ENCODE assay signal across 8 cellular contexts in the genomic region with DNA sequence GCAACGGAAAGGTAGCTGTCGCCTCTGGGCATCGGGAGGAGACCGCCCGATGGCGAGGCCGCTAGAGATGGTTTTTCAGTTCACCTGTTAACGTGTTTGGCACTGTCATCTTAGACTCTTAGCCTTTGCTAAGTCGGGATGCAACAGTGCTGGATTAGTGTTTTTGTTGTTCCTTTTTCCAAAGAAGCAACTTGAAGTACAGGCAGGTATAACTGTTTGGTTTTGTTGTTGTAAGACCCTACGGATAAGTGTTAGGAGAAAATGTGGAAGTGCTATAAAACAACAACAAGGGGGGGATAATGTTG. TPM values are rescaled to one million over a fixed set of nuclear protein-coding genes. Genes with fewer than 3 reads are reported as not detected.
A peak's percentile ranks its signal among the peaks of the same experiment; 100 is the strongest.
DNase-seq lines count a peak whose midpoint lies in the region; ATAC-seq and TF ChIP-seq lines count a peak whose summit lies in the region.

No MANE protein-coding gene starts in this region.

- no peaks in the 10 kb centered on the region for H3K9me3 Mint-ChIP-seq in T-helper 2 cell treated with Interferon-gamma antibody and Interleukin-4, amounts not matched to agents 5 μg/mL and 100 μg/mL, for 36 hours

- peak; percentile 14 for ATAC-seq in GM18867 (IDR thresholded peaks at IDR 0.05; ENCODE audit: unreplicated experiment)
- ATAC-seq in HG03060 (IDR thresholded peaks at IDR 0.05; ENCODE audit: low read depth, unreplicated experiment) = peak; percentile 2
- peak; percentile 25 to 52 (median 36) for ATAC-seq in psoas muscle

- no peaks in the 10 kb centered on the region for H3K27me3 Mint-ChIP-seq in T-helper 2 cell treated with Interferon-gamma antibody and Interleukin-4, amounts not matched to agents 5 μg/mL and 100 μg/mL, for 36 hours (ENCODE audit: low read depth)

- peak overlapping the region; percentile 88 for H3K27ac ChIP-seq in psoas muscle

- H3K27ac Mint-ChIP-seq in T-helper 2 cell treated with Interferon-gamma antibody and Interleukin-4, amounts not matched to agents 5 μg/mL and 100 μg/mL, for 36 hours = peak overlapping the region; percentile 99

- TF ChIP-seq CTCF in AG10803 (conservative IDR thresholded peaks at IDR 0.05; ENCODE audit: low read length) (no peak), fibroblast of villous mesenchyme (IDR thresholded peaks at IDR 0.05; ENCODE audit: insufficient read depth, low read depth, low read length) (no peak), psoas muscle (IDR thresholded peaks at IDR 0.05) (no peak)

- H3K36me3 Mint-ChIP-seq in T-helper 2 cell treated with Interferon-gamma antibody and Interleukin-4, amounts not matched to agents 5 μg/mL and 100 μg/mL, for 36 hours (ENCODE audit: low read depth) = peaks cover 28% of the 10 kb centered on the region

- H3K9me3 ChIP-seq in psoas muscle = no peaks in the 10 kb centered on the region

- H3K4me1 Mint-ChIP-seq in T-helper 2 cell treated with Interferon-gamma antibody and Interleukin-4, amounts not matched to agents 5 μg/mL and 100 μg/mL, for 36 hours (ENCODE audit: low read depth) = peaks cover 45% of the 10 kb centered on the region

- no peak for DNase-seq in AG10803 (ENCODE audit: low read depth)
- DNase-seq in T-helper 2 cell treated with Interferon-gamma antibody and Interleukin-4, amounts not matched to agents 5 μg/mL and 100 μg/mL, for 36 hours (ENCODE audit: low spot score) = no peak
- peak; percentile 19 for DNase-seq in fibroblast of villous mesenchyme (ENCODE audit: low read depth)
- no peak for DNase-seq in psoas muscle
- no peak for DNase-seq in NCI-H510A treated with DMSO at 0.1 percent for 48 hours (lab: John Stamatoyannopoulos, UW)
- no peak for DNase-seq in HT-29 (ENCODE audit: low spot score)

- intact Hi-C loops in psoas muscle (cut with DNase I) = no loop called here

- H3K4me3 Mint-ChIP-seq in T-helper 2 cell treated with Interferon-gamma antibody and Interleukin-4, amounts not matched to agents 5 μg/mL and 100 μg/mL, for 36 hours = peak overlapping the region; percentile 97

- H3K27me3 ChIP-seq in psoas muscle (ENCODE audit: insufficient read depth in 3 of 3, low read length in 2 of 3) = no peaks in the 10 kb centered on the region

- WGBS in psoas muscle, 3 donors = 3 to 5% (median 4%) methylated on average over 10 of the region's 10 CpGs

- peak overlapping the region; percentile 93 for H3K4me3 ChIP-seq in AG10803 (ENCODE audit: low read length)
- H3K4me3 ChIP-seq in fibroblast of villous mesenchyme (ENCODE audit: low read depth, low read length) = peak overlapping the region; percentile 97
- peak overlapping the region; percentile 84 for H3K4me3 ChIP-seq in psoas muscle

- no peaks in the 10 kb centered on the region for H3K36me3 ChIP-seq in psoas muscle (ENCODE audit: insufficient read depth in 1 of 2, low read depth in 1 of 2)

- H3K4me1 ChIP-seq in psoas muscle = peaks cover 18% of the 10 kb centered on the region

RNA-seq across cellular contexts. Expression of a gene that starts 0.7 kb away (rescaled TPM):
- total RNA-seq in fibroblast of villous mesenchyme (8.7 and 19.9 TPM in 2 replicates), psoas muscle (1 to 10 TPM; 2.5 to 3.7 (median 2.7) TPM)
- polyA plus RNA-seq in psoas muscle = 1 to 10 TPM; 1.0 to 2.7 (median 1.9) TPM
- total RNA-seq in HT-29 (2014; rRNA removed; shearing (Covaris generic)) = 1.9 and 2.3 TPM in 2 replicates
